In genomic region chr4:145486603-145487002, GRCh38 we compare ENCODE assay signal across 20 cellular contexts. TPM values are rescaled to one million over a fixed set of nuclear protein-coding genes. Genes with fewer than 3 reads are reported as not detected.
DNase-seq lines count a peak whose midpoint lies in the region; ATAC-seq and TF ChIP-seq lines count a peak whose summit lies in the region.
"Had no signal": no experiment of that assay in that cellular context is flagged by ENCODE, and none has a peak within 500 bp of the region (broad histone marks: within the 10 kb centered on the region; RNA-seq: fewer than 3 reads in every experiment).

No MANE protein-coding gene starts in this region.

- TF ChIP-seq EP300 in ovary (IDR thresholded peaks at IDR 0.05) = no peak

- TF ChIP-seq CTCF in KMS-11 (conservative IDR thresholded peaks at IDR 0.05; ENCODE audit: low read depth, low read length) (no peak), OCI-LY7 (conservative IDR thresholded peaks at IDR 0.05; ENCODE audit: low read length) (no peak), ovary (IDR thresholded peaks at IDR 0.05) (no peak), GM10248 (IDR thresholded peaks at IDR 0.05; ENCODE audit: control extremely low read depth, extremely low read depth, low read depth, missing control alignments) (no peak)

- peaks cover 0 to 19% (median 0%) of the 10 kb centered on the region in 11 experiments; a peak in 5 of 22 replicates for H3K36me3 ChIP-seq in BLaER1 treated with 17β-estradiol and CSF1 and Interleukin-3, amounts not matched to agents 10 nM and 100 nM
- H3K36me3 ChIP-seq in KMS-11 (ENCODE audit: insufficient read depth) (no peaks in the 10 kb centered on the region), OCI-LY7 (ENCODE audit: insufficient read depth, low read length) (peaks cover 33% of the 10 kb centered on the region; the same call in 1 of the 2 replicates), ovary (no peaks in the 10 kb centered on the region), aorta (ENCODE audit: control insufficient read depth in 1 of 2, insufficient read depth in 2 of 2, low read length in 1 of 2) (no peaks in the 10 kb centered on the region)

- no peaks in the 10 kb centered on the region for H3K9me3 Mint-ChIP-seq in activated CD8-positive, alpha-beta memory T cell treated with anti-CD3 and anti-CD28 coated beads, Interleukin-2, amount 10 ng/mL, durations not matched to agents 7 days and 5 days (ENCODE audit: low read depth)
- H3K9me3 Mint-ChIP-seq: CD4-positive, CD25-positive, alpha-beta regulatory T cell had no signal

- H4K20me1 ChIP-seq in BLaER1 treated with 17β-estradiol and CSF1 and Interleukin-3, amounts not matched to agents 10 nM and 100 nM = peaks cover 0 to 56% (median 5%) of the 10 kb centered on the region in 11 experiments; a peak in 7 of 22 replicates
- H4K20me1 ChIP-seq in KMS-11 (ENCODE audit: insufficient read depth) (no peaks in the 10 kb centered on the region; the same call in 1 of the 2 replicates), OCI-LY7 (ENCODE audit: insufficient read depth, low read length) (peaks cover 38% of the 10 kb centered on the region; the same call in 1 of the 2 replicates)

- H3K27me3 ChIP-seq in BLaER1 treated with 17β-estradiol and CSF1 and Interleukin-3, amounts not matched to agents 10 nM and 100 nM = no peaks in the 10 kb centered on the region
- H3K27me3 ChIP-seq in KMS-11 (ENCODE audit: insufficient read depth, low read depth) (no peaks in the 10 kb centered on the region; the same call in 1 of the 2 replicates), ovary (no peaks in the 10 kb centered on the region), aorta (ENCODE audit: control insufficient read depth in 1 of 2, insufficient read depth in 2 of 2, low read length in 1 of 2) (no peaks in the 10 kb centered on the region)

- CTCF ChIA-PET in OCI-LY7 (lab: Charles Lee; ENCODE audit: unreplicated experiment) (no interaction called here), GM10248 (lab: Yijun Ruan, JAX) (interaction anchor here (1.5 to 2.4 kb wide), 3 partner anchors 16 to 131 kb away, joined by 3 to 9 read pairs (median 4); no protein-coding TSS in a partner anchor)
- CTCF ChIA-PET in activated CD8-positive, alpha-beta memory T cell treated with anti-CD3 and anti-CD28 coated beads, Interleukin-2, amount 10 ng/mL, durations not matched to agents 7 days and 5 days (lab: Charles Lee) = no interaction called here

- no peak overlapping the region for H3K4me3 Mint-ChIP-seq in activated CD8-positive, alpha-beta memory T cell treated with anti-CD3 and anti-CD28 coated beads, Interleukin-2, amount 10 ng/mL, durations not matched to agents 7 days and 5 days
- H3K4me3 Mint-ChIP-seq: CD4-positive, CD25-positive, alpha-beta regulatory T cell had no signal

- H3K36me3 Mint-ChIP-seq in activated CD8-positive, alpha-beta memory T cell treated with anti-CD3 and anti-CD28 coated beads, Interleukin-2, amount 10 ng/mL, durations not matched to agents 7 days and 5 days = no peaks in the 10 kb centered on the region
- H3K36me3 Mint-ChIP-seq: CD4-positive, CD25-positive, alpha-beta regulatory T cell had no signal

- peak overlapping the region in 8 of 11 experiments; percentile 28 to 59 (median 48); a peak in 13 of 22 replicates for H3K9ac ChIP-seq in BLaER1 treated with 17β-estradiol and CSF1 and Interleukin-3, amounts not matched to agents 10 nM and 100 nM
- H3K9ac ChIP-seq in KMS-11 = peak overlapping the region; percentile 45; the same call in 1 of the 2 replicates
- H3K9ac ChIP-seq: SK-N-SH had no signal

- POLR2A ChIA-PET in OCI-LY7 (lab: Charles Lee) (interaction anchor here (0.5 to 3.7 kb wide), 6 partner anchors 9 to 471 kb away, joined by 3 to 27 read pairs (median 6); no protein-coding TSS in a partner anchor), GM10248 (lab: Yijun Ruan, JAX) (no interaction called here)

- H3K27ac ChIP-seq in BLaER1 treated with 17β-estradiol and CSF1 and Interleukin-3, amounts not matched to agents 10 nM and 100 nM = peak overlapping the region in 10 of 11 experiments; percentile 53 to 77 (median 69); a peak in 18 of 22 replicates
- H3K27ac ChIP-seq in KMS-11 (peak overlapping the region; percentile 71; the same call in 1 of the 2 replicates), OCI-LY7 (ENCODE audit: low read depth, low read length, poor library complexity, severe bottlenecking) (peak overlapping the region; percentile 63), ovary (no peak overlapping the region), aorta (ENCODE audit: low read depth in 1 of 2, low read length in 2 of 2) (no peak overlapping the region)

- H3K9me2 ChIP-seq in OCI-LY7 (ENCODE audit: insufficient read depth, low read length) = no peaks in the 10 kb centered on the region
- H3K9me2 ChIP-seq: SK-N-SH had no signal

- no TSS peak for BruUV-seq in OCI-LY7 (replicated peaks; lab: Mats Ljungman, UMichigan)

- no peak overlapping the region for H3K27ac Mint-ChIP-seq in activated CD8-positive, alpha-beta memory T cell treated with anti-CD3 and anti-CD28 coated beads, Interleukin-2, amount 10 ng/mL, durations not matched to agents 7 days and 5 days
- H3K27ac Mint-ChIP-seq: CD4-positive, CD25-positive, alpha-beta regulatory T cell had no signal

- ATAC-seq in left lobe of liver = peak; percentile 22
- ATAC-seq in aorta (ENCODE audit: low FRiP score) = no peak
- no peak for ATAC-seq in activated CD8-positive, alpha-beta memory T cell treated with anti-CD3 and anti-CD28 coated beads, Interleukin-2, amount 10 ng/mL, durations not matched to agents 7 days and 5 days
- ATAC-seq: PC-3 had no signal

- no peak for TF ChIP-seq POLR2A in ovary (IDR thresholded peaks at IDR 0.05)

- DNase-seq in OCI-LY7 (ENCODE audit: low spot score) (no peak), left lobe of liver (ENCODE audit: low spot score) (no peak), ovary (no peak), aorta (no peak), GM10248 (ENCODE audit: extremely low spot score) (no peak)
- no peak for DNase-seq in activated CD8-positive, alpha-beta memory T cell treated with anti-CD3 and anti-CD28 coated beads, Interleukin-2, amount 10 ng/mL, durations not matched to agents 7 days and 5 days
- DNase-seq: CD4-positive, CD25-positive, alpha-beta regulatory T cell; DMS79; GOT3; HCEC 1CT; NCI-H1105 treated with DMSO at 0.1 percent for 48 hours; NCI-H2081; NCI-H446; NCI-H526; PC-3; RPMI8226; SHP77; SK-N-SH had no signal

- H3K9me3 ChIP-seq in BLaER1 treated with 17β-estradiol and CSF1 and Interleukin-3, amounts not matched to agents 10 nM and 100 nM (replicated peaks in 1 of 11) = no peaks in the 10 kb centered on the region
- H3K9me3 ChIP-seq in OCI-LY7 (ENCODE audit: low read length) (no peaks in the 10 kb centered on the region), ovary (no peaks in the 10 kb centered on the region), aorta (ENCODE audit: control insufficient read depth, low read length) (no peaks in the 10 kb centered on the region)
- H3K9me3 ChIP-seq: SK-N-SH had no signal

- H3K4me1 ChIP-seq in BLaER1 treated with 17β-estradiol and CSF1 and Interleukin-3, amounts not matched to agents 10 nM and 100 nM = peaks cover 66 to 84% (median 80%) of the 10 kb centered on the region in 10 experiments
- H3K4me1 ChIP-seq in KMS-11 (ENCODE audit: low read depth, poor library complexity, severe bottlenecking) (peaks cover 80% of the 10 kb centered on the region), OCI-LY7 (ENCODE audit: insufficient read depth, low read length, poor library complexity, severe bottlenecking) (peaks cover 80% of the 10 kb centered on the region), ovary (ENCODE audit: insufficient read depth) (peaks cover 2% of the 10 kb centered on the region), aorta (ENCODE audit: control insufficient read depth in 1 of 2, insufficient read depth in 2 of 2, low read length in 2 of 2) (peaks cover 2 to 5% of the 10 kb centered on the region in 2 donors)

- H3K4me3 ChIP-seq in BLaER1 treated with 17β-estradiol and CSF1 and Interleukin-3, amounts not matched to agents 10 nM and 100 nM = no peak overlapping the region
- H3K4me3 ChIP-seq in KMS-11 (IDR thresholded peaks at IDR 0.05; ENCODE audit: insufficient read depth, low read depth, low read length) (no peak overlapping the region), OCI-LY7 (ENCODE audit: low read depth, low read length, poor library complexity, severe bottlenecking) (peak overlapping the region; percentile 88), ovary (no peak overlapping the region), aorta (ENCODE audit: low read length in 2 of 2) (no peak overlapping the region)

- no peak overlapping the region for H2AFZ ChIP-seq in KMS-11 (ENCODE audit: low read depth)
- H2AFZ ChIP-seq in OCI-LY7 (ENCODE audit: low read length) = no peak overlapping the region

- intact Hi-C loops in OCI-LY7 (cut with micrococcal nuclease; ENCODE audit: unreplicated experiment) = no loop called here
- intact Hi-C loops in ovary (cut with DNase I) = loop anchor here in 1 of 4 donors (5.0 kb wide), 1 partner anchor 451 kb away; the partner anchor contains the start of gene ZNF827
- intact Hi-C loops in aorta (cut with DNase I) = loop anchor here (10.0 kb wide), 3 partner anchors 248 to 392 kb away; partner anchors contain the start of genes ABCE1 (in 1 of the 2) and ANAPC10 (in 1 of the 2)

- peak overlapping the region; percentile 68 to 97 (median 91) for H3K4me2 ChIP-seq in BLaER1 treated with 17β-estradiol and CSF1 and Interleukin-3, amounts not matched to agents 10 nM and 100 nM
- peak overlapping the region; percentile 93 for H3K4me2 ChIP-seq in KMS-11
- peak overlapping the region; percentile 96 for H3K4me2 ChIP-seq in OCI-LY7 (ENCODE audit: low read length)
- H3K4me2 ChIP-seq: SK-N-SH had no signal

- H3K27me3 Mint-ChIP-seq in activated CD8-positive, alpha-beta memory T cell treated with anti-CD3 and anti-CD28 coated beads, Interleukin-2, amount 10 ng/mL, durations not matched to agents 7 days and 5 days = peaks cover 24% of the 10 kb centered on the region

- 74 to 88% (median 87%) methylated on average over 3 of the region's 3 CpGs for WGBS in ovary, 3 donors
- WGBS in aorta, 2 donors = 37 to 52% methylated on average over 3 of the region's 3 CpGs

- peaks cover 10% of the 10 kb centered on the region for H3K4me1 Mint-ChIP-seq in activated CD8-positive, alpha-beta memory T cell treated with anti-CD3 and anti-CD28 coated beads, Interleukin-2, amount 10 ng/mL, durations not matched to agents 7 days and 5 days

- H3K79me2 ChIP-seq in KMS-11 (ENCODE audit: insufficient read depth, low read depth) (peaks cover 84% of the 10 kb centered on the region), OCI-LY7 (ENCODE audit: insufficient read depth, low read depth, low read length) (peaks cover 100% of the 10 kb centered on the region)

RNA-seq across cellular contexts. Expression of gene SMAD1, which starts 5.0 kb away (rescaled TPM):
- 56.4 and 60.9 TPM in 2 replicates for total RNA-seq in OCI-LY7 (2014; rRNA removed; shearing (Covaris generic))
- 39.9 and 57.4 TPM in 2 replicates for total RNA-seq in OCI-LY7 (2022)
- 15.3 TPM for total RNA-seq in left lobe of liver
- total RNA-seq in ovary = 10 to 100 TPM; 13.6 to 39.5 (median 19.8) TPM
- 10 to 100 TPM; 14.2 to 27.0 TPM for polyA plus RNA-seq in ovary
- total RNA-seq in aorta = 10 to 100 TPM; 18.1 to 40.0 TPM
- polyA plus RNA-seq in aorta = 1 to 10 TPM; 4.8 to 5.2 TPM
- total RNA-seq in activated CD8-positive, alpha-beta memory T cell treated with anti-CD3 and anti-CD28 coated beads, Interleukin-2, amount 10 ng/mL, durations not matched to agents 7 days and 5 days = 1 to 10 TPM; 1.2 to 1.9 TPM

Comparison
In these comparisons a context has a peak if more than half of its experiments do, and no peak if none do; other contexts are left out.
1. H3K27ac ChIP-seq: peak in BLaER1 treated with 17β-estradiol and CSF1 and Interleukin-3, amounts not matched to agents 10 nM and 100 nM (10 of 11), KMS-11 (single experiment) and OCI-LY7 (single experiment); none in ovary (0 of 2) and aorta (0 of 2).
2. Peak in every context shown above with its lines, with median percentiles within 50 percentile points of each other: H3K4me2 ChIP-seq.